ENCODE assay signal across 12 cellular contexts in the genomic region with DNA sequence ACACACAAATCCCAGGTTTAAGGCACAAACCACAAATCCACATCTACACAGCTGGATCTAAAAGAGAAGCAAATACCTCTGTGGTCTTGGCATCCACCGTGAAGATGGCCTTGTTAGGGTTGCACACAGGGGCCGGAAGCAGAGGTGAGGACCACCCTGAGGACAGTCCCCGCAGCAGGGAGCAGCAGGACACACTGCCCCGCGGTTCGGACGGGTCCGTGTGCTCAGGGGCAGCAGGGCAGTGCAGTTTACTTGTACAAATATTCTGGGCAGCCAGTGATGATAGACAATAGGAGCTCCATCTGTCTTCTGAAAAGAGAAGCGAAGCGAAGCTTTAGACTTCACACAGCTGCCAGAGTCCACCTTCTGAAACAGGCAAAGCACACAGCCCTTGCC. TPM values are rescaled to one million over a fixed set of nuclear protein-coding genes. Genes with fewer than 3 reads are reported as not detected.
DNase-seq lines count a peak whose midpoint lies in the region; FAIRE-seq and TF ChIP-seq lines count a peak whose summit lies in the region.
"Had no signal": no experiment of that assay in that cellular context is flagged by ENCODE, and none has a peak within 500 bp of the region (broad histone marks: within the 10 kb centered on the region; RNA-seq: fewer than 3 reads in every experiment).

No MANE protein-coding gene starts in this region.

- peaks cover 8% of the 10 kb centered on the region for H3K79me1 ChIP-seq in H1 (ENCODE audit: low read depth, low read length)

- peak; percentile 32 to 34 for DNase-seq in SJCRH30
- DNase-seq in H1 (ENCODE audit: low read depth in 1 of 2, low spot score in 2 of 2): no peak
- DNase-seq in nephron progenitor cell: no peak
- DNase-seq in spleen: peak; percentile 29
- no peak for DNase-seq in NCI-H774 (lab: John Stamatoyannopoulos, UW)
- DNase-seq in colonic mucosa: no peak
- DNase-seq in SK-N-DZ (ENCODE audit: low spot score): no peak
- DNase-seq: ACHN; CD4-positive, CD25-positive, alpha-beta regulatory T cell; DMS53; H7 had no signal

- no peak overlapping the region for H3K4me2 ChIP-seq in H1 (ENCODE audit: insufficient read depth in 1 of 2, low read depth in 2 of 2, low read length in 2 of 2)
- H3K4me2 ChIP-seq: BLaER1 treated with 17β-estradiol and CSF1 and Interleukin-3, amounts not matched to agents 10 nM and 100 nM had no signal

- no peaks in the 10 kb centered on the region for H3K9me3 Mint-ChIP-seq in nephron progenitor cell

- intact Hi-C loops in spleen (cut with DNase I; ENCODE audit: low total_unique reads): no loop called here
- intact Hi-C loops in colonic mucosa (cut with DNase I): no loop called here

- no peak overlapping the region for H3K23ac ChIP-seq in H1 (ENCODE audit: insufficient read length)

- POLR2A ChIA-PET in H1 (lab: Charles Lee; ENCODE audit: partially characterized antibody): interaction anchor here (0.6 to 1.1 kb wide), 2 partner anchors 14 to 17 kb away, joined by 3 read pairs; no protein-coding TSS in a partner anchor

- H3K18ac ChIP-seq in H1 (ENCODE audit: extremely low read depth, low read length): no peak overlapping the region

- FAIRE-seq in H1 (lab: Jason Lieb, UNC): no peak

- H4K8ac ChIP-seq in H1 (ENCODE audit: extremely low read depth, insufficient read depth, low read length): peak overlapping the region; percentile 25; the same call in 1 of the 2 replicates

- H3K14ac ChIP-seq in H1 (ENCODE audit: insufficient read length): no peak overlapping the region

- H2AFZ ChIP-seq in H1 (ENCODE audit: low read length): no peak overlapping the region

- peaks cover 3% of the 10 kb centered on the region for H3K27me3 Mint-ChIP-seq in nephron progenitor cell (ENCODE audit: low read depth, poor library complexity)
- H3K27me3 Mint-ChIP-seq: CD4-positive, CD25-positive, alpha-beta regulatory T cell had no signal

- 91% methylated on average over 10 of the region's 10 CpGs; no CpG with 5 or more reads in 1 of the 2 experiments for WGBS in H1 (ENCODE audit: extremely low coverage in 1 of 2, insufficient coverage in 1 of 2, insufficient read length in 1 of 2, insufficient replicate concordance in 2 of 2, low coverage in 1 of 2, low lambda C conversion rate in 2 of 2, missing lambda C conversion rate in 1 of 2), 2 experiments
- 95 to 99% (median 97%) methylated on average over 10 of the region's 10 CpGs for WGBS in spleen, 5 donors

- H2BK120ac ChIP-seq in H1 (replicated peaks; ENCODE audit: low read depth, low read length): no peak overlapping the region

- no peak overlapping the region for H2BK15ac ChIP-seq in H1 (ENCODE audit: low read length)

- CTCF ChIA-PET in H1 (lab: Charles Lee; ENCODE audit: partially characterized antibody): interaction anchor here (1.5 kb wide), 1 partner anchor 9 kb away, joined by 4 read pairs; a partner anchor contains a TSS

- no peak overlapping the region for H2AK5ac ChIP-seq in H1 (ENCODE audit: low read depth, low read length)

- H3K9me3 ChIP-seq in SJCRH30 (replicated peaks) (no peaks in the 10 kb centered on the region), H1 (ENCODE audit: insufficient read depth in 2 of 2, low read depth in 1 of 2, low read length in 1 of 2) (no peaks in the 10 kb centered on the region), spleen (no peaks in the 10 kb centered on the region), colonic mucosa (no peaks in the 10 kb centered on the region)
- H3K9me3 ChIP-seq: BLaER1 treated with 17β-estradiol and CSF1 and Interleukin-3, amounts not matched to agents 10 nM and 100 nM had no signal

- H2BK5ac ChIP-seq in H1 (ENCODE audit: low read depth, low read length): no peak overlapping the region

- TF ChIP-seq EP300 in H1 (IDR thresholded peaks at IDR 0.05; ENCODE audit: borderline replicate concordance in 1 of 2, low read depth in 2 of 2, low read length in 2 of 2): no peak

- H4K5ac ChIP-seq in H1 (ENCODE audit: insufficient read length, low read depth, low read length): no peak overlapping the region

- H3K56ac ChIP-seq in H1 (replicated peaks; ENCODE audit: insufficient read length, low read depth, low read length): no peak overlapping the region

- no peaks in the 10 kb centered on the region for H3K36me3 Mint-ChIP-seq in nephron progenitor cell (ENCODE audit: low read depth)

- no peaks in the 10 kb centered on the region for H3K4me1 Mint-ChIP-seq in nephron progenitor cell

- no peak overlapping the region for H3K9ac ChIP-seq in H1 (replicated peaks in 1 of 4; ENCODE audit: extremely low read depth in 1 of 4, low read depth in 3 of 4, low read length in 3 of 4)
- H3K9ac ChIP-seq in colonic mucosa (ENCODE audit: low read depth in 2 of 2, low read length in 2 of 2): no peak overlapping the region
- H3K9ac ChIP-seq: BLaER1 treated with 17β-estradiol and CSF1 and Interleukin-3, amounts not matched to agents 10 nM and 100 nM had no signal

- peak overlapping the region; percentile 74 for H3K27ac Mint-ChIP-seq in nephron progenitor cell
- H3K27ac Mint-ChIP-seq: CD4-positive, CD25-positive, alpha-beta regulatory T cell had no signal

- H4K91ac ChIP-seq in H1 (replicated peaks; ENCODE audit: insufficient read length, low read length): no peak overlapping the region

- no peak overlapping the region for H3K27ac ChIP-seq in SJCRH30
- no peak overlapping the region for H3K27ac ChIP-seq in H1 (ENCODE audit: low read depth, low read length)
- no peak overlapping the region for H3K27ac ChIP-seq in spleen
- H3K27ac ChIP-seq in colonic mucosa: no peak overlapping the region
- H3K27ac ChIP-seq: BLaER1 treated with 17β-estradiol and CSF1 and Interleukin-3, amounts not matched to agents 10 nM and 100 nM had no signal

- peaks cover 0 to 19% of the 10 kb centered on the region in 2 experiments for H4K20me1 ChIP-seq in H1 (replicated peaks in 1 of 2; ENCODE audit: control insufficient read depth in 1 of 2, insufficient read depth in 2 of 2, low read length in 2 of 2)

- H3K36me3 ChIP-seq in SJCRH30 (peaks cover 11% of the 10 kb centered on the region), H1 (ENCODE audit: control insufficient read depth in 2 of 4, insufficient read depth in 4 of 4, low read length in 3 of 4) (peaks cover 6 to 28% (median 16%) of the 10 kb centered on the region in 4 experiments; a peak in 7 of 8 replicates), spleen (peaks cover 0 to 64% (median 13%) of the 10 kb centered on the region in 6 donors), colonic mucosa (no peaks in the 10 kb centered on the region)

- H3K27me3 ChIP-seq in SJCRH30: no peaks in the 10 kb centered on the region
- H3K27me3 ChIP-seq in H1 (replicated peaks in 1 of 4; ENCODE audit: control insufficient read depth in 3 of 4, extremely low read depth in 1 of 4, insufficient read depth in 3 of 4, low read length in 3 of 4): no peaks in the 10 kb centered on the region; a peak in 1 of 7 replicates
- no peaks in the 10 kb centered on the region for H3K27me3 ChIP-seq in spleen (replicated peaks in 1 of 7)
- H3K27me3 ChIP-seq in colonic mucosa: no peaks in the 10 kb centered on the region
- H3K27me3 ChIP-seq: BLaER1 treated with 17β-estradiol and CSF1 and Interleukin-3, amounts not matched to agents 10 nM and 100 nM had no signal

- H3K23me2 ChIP-seq in H1 (ENCODE audit: low read depth, low read length): 0 out of 2 replicates have a peak, but pooled peaks cover 3% of the 10 kb centered on the region

- TF ChIP-seq RAD21 in H1 (IDR thresholded peaks at IDR 0.05 in 1 of 2, conservative IDR thresholded peaks at IDR 0.05 in 1 of 2; ENCODE audit: low read depth in 2 of 2, low read length in 2 of 2): no peak

- no peak overlapping the region for H2BK12ac ChIP-seq in H1 (ENCODE audit: low read depth, low read length)

- no peak overlapping the region for H2BK20ac ChIP-seq in H1 (ENCODE audit: low read length)

- no peak overlapping the region for H3K4ac ChIP-seq in H1 (replicated peaks; ENCODE audit: insufficient read length, low read depth, low read length)

- TF ChIP-seq CTCF in H1 (IDR thresholded peaks at IDR 0.05; ENCODE audit: control extremely low read depth in 1 of 3, insufficient read depth in 1 of 3, low read depth in 1 of 3, low read length in 3 of 3) (no peak), nephron progenitor cell (IDR thresholded peaks at IDR 0.05) (no peak), spleen (IDR thresholded peaks at IDR 0.05 in 8 of 11, conservative IDR thresholded peaks at IDR 0.05 in 3 of 11) (no peak), colonic mucosa (IDR thresholded peaks at IDR 0.05) (no peak)

- H3K4me3 ChIP-seq in SJCRH30: no peak overlapping the region
- H3K4me3 ChIP-seq in H1 (ENCODE audit: extremely low read depth in 1 of 4, insufficient read depth in 2 of 4, low read depth in 3 of 4, low read length in 4 of 4): no peak overlapping the region
- H3K4me3 ChIP-seq in spleen: no peak overlapping the region
- no peak overlapping the region for H3K4me3 ChIP-seq in colonic mucosa
- H3K4me3 ChIP-seq: BLaER1 treated with 17β-estradiol and CSF1 and Interleukin-3, amounts not matched to agents 10 nM and 100 nM had no signal

- TF ChIP-seq POLR2A in H1 (IDR thresholded peaks at IDR 0.05; ENCODE audit: control extremely low read depth in 1 of 2, low read depth in 2 of 2, low read length in 2 of 2): no peak
- TF ChIP-seq POLR2A in spleen (IDR thresholded peaks at IDR 0.05): no peak

- no peaks in the 10 kb centered on the region; the same call in 1 of the 2 replicates for H3K4me1 ChIP-seq in SJCRH30
- no peaks in the 10 kb centered on the region for H3K4me1 ChIP-seq in H1 (replicated peaks in 1 of 4; ENCODE audit: control insufficient read depth in 3 of 4, insufficient read depth in 4 of 4, low read length in 3 of 4)
- H3K4me1 ChIP-seq in spleen: no peaks in the 10 kb centered on the region
- no peaks in the 10 kb centered on the region for H3K4me1 ChIP-seq in colonic mucosa
- H3K4me1 ChIP-seq: BLaER1 treated with 17β-estradiol and CSF1 and Interleukin-3, amounts not matched to agents 10 nM and 100 nM had no signal

- H3K4me3 Mint-ChIP-seq in nephron progenitor cell: no peak overlapping the region

- peaks cover 4 to 9% of the 10 kb centered on the region in 2 experiments; a peak in 2 of 4 replicates for H3K79me2 ChIP-seq in H1 (ENCODE audit: control insufficient read depth in 1 of 2, insufficient read depth in 2 of 2, low read length in 2 of 2)

RNA-seq across cellular contexts. Expression of a gene that starts 8.8 kb away (rescaled TPM):
- total RNA-seq in SJCRH30 (2014; rRNA removed; shearing (Covaris generic)): 20.4 and 23.3 TPM in 2 replicates
- total RNA-seq in H1 (2021; fragmentation: NEBNext Ultra II Directional; extraction: Animal tissue kit (Norgen Biotek cat#: 25700)): 57.3 and 66.1 TPM in 2 replicates
- polyA plus RNA-seq in H1 (2011; rRNA removed) (20.5 and 26.5 TPM in 2 replicates), spleen (10 to 100 TPM in 2 of 3 donors, 1 to 10 TPM in 1; 8.0 to 11.8 (median 10.6) TPM)
- polyA plus RNA-seq in H1 (2011; cell fraction: cytosol; rRNA removed): 27.6 TPM
- polyA plus RNA-seq in H1 (2011; cell fraction: nucleus; rRNA removed): 79.7 TPM
- 33.4 to 42.9 TPM (median 37.3 TPM) in 4 replicates for polyA plus RNA-seq in H1 (2012, experiment 1 of 2)
- 15.1 TPM for polyA plus RNA-seq in H1 (2012, experiment 2 of 2)
- 19.8 TPM for polyA plus RNA-seq in H1 (2013, experiment 1 of 2)
- polyA plus RNA-seq in H1 (2013, experiment 2 of 2): 18.0 TPM
- polyA minus RNA-seq in H1 (2011; rRNA and poly(A)+ RNA removed): 45.6 and 47.9 TPM in 2 replicates
- polyA minus RNA-seq in H1 (2011; cell fraction: cytosol; rRNA and poly(A)+ RNA removed): 21.8 TPM
- 36.7 TPM for polyA minus RNA-seq in H1 (2011; cell fraction: nucleus; rRNA and poly(A)+ RNA removed)
- total RNA-seq in spleen (10 to 100 TPM; 10.4 to 35.6 (median 20.8) TPM), colonic mucosa (10 to 100 TPM in 1 of 2 donors, 1 to 10 TPM in 1; 5.6 to 39.2 TPM)
- 21.4 and 23.7 TPM in 2 replicates for polyA plus RNA-seq in SK-N-DZ (2014; cell fraction: cytosol; rRNA removed)
- 95.5 and 207 TPM in 2 replicates for polyA plus RNA-seq in SK-N-DZ (2014; cell fraction: nucleus; rRNA removed)

RNA-seq across cellular contexts. Expression of a gene that starts 9.8 kb away (rescaled TPM):
- 72.8 and 78.6 TPM in 2 replicates for total RNA-seq in SJCRH30 (2014; rRNA removed; shearing (Covaris generic))
- 51.9 and 64.0 TPM in 2 replicates for total RNA-seq in H1 (2021; fragmentation: NEBNext Ultra II Directional; extraction: Animal tissue kit (Norgen Biotek cat#: 25700))
- polyA plus RNA-seq in H1 (2011; rRNA removed) (18.6 and 22.2 TPM in 2 replicates), spleen (10 to 100 TPM; 37.3 to 56.5 (median 47.9) TPM)
- 45.3 TPM for polyA plus RNA-seq in H1 (2011; cell fraction: cytosol; rRNA removed)
- 19.2 TPM for polyA plus RNA-seq in H1 (2011; cell fraction: nucleus; rRNA removed)
- 67.5 to 85.0 TPM (median 71.6 TPM) in 4 replicates for polyA plus RNA-seq in H1 (2012, experiment 1 of 2)
- polyA plus RNA-seq in H1 (2012, experiment 2 of 2): 49.4 TPM
- polyA plus RNA-seq in H1 (2013, experiment 1 of 2): 45.2 TPM
- polyA plus RNA-seq in H1 (2013, experiment 2 of 2): 48.2 TPM
- 14.6 and 15.9 TPM in 2 replicates for polyA minus RNA-seq in H1 (2011; rRNA and poly(A)+ RNA removed)
- polyA minus RNA-seq in H1 (2011; cell fraction: cytosol; rRNA and poly(A)+ RNA removed): 20.7 TPM
- polyA minus RNA-seq in H1 (2011; cell fraction: nucleus; rRNA and poly(A)+ RNA removed): 9.3 TPM
- total RNA-seq in spleen (10 to 100 TPM; 36.1 to 89.3 (median 49.8) TPM), colonic mucosa (10 to 100 TPM; 74.7 to 77.8 TPM)
- 68.1 and 88.7 TPM in 2 replicates for polyA plus RNA-seq in SK-N-DZ (2014; cell fraction: cytosol; rRNA removed)
- polyA plus RNA-seq in SK-N-DZ (2014; cell fraction: nucleus; rRNA removed): 35.0 and 49.3 TPM in 2 replicates

RNA-seq across cellular contexts. Expression of a gene that starts 38.4 kb away (rescaled TPM):
- 44.7 and 49.0 TPM in 2 replicates for total RNA-seq in SJCRH30 (2014; rRNA removed; shearing (Covaris generic))
- total RNA-seq in H1 (2021; fragmentation: NEBNext Ultra II Directional; extraction: Animal tissue kit (Norgen Biotek cat#: 25700)): 25.8 and 25.9 TPM in 2 replicates
- polyA plus RNA-seq in H1 (2011; rRNA removed) (25.8 and 28.5 TPM in 2 replicates), spleen (10 to 100 TPM; 28.4 to 33.7 (median 30.6) TPM)
- polyA plus RNA-seq in H1 (2011; cell fraction: cytosol; rRNA removed): 52.9 TPM
- polyA plus RNA-seq in H1 (2011; cell fraction: nucleus; rRNA removed): 50.1 TPM
- 41.8 to 54.8 TPM (median 42.8 TPM) in 4 replicates for polyA plus RNA-seq in H1 (2012, experiment 1 of 2)
- polyA plus RNA-seq in H1 (2012, experiment 2 of 2): 9.6 TPM
- polyA plus RNA-seq in H1 (2013, experiment 1 of 2): 17.2 TPM
- polyA plus RNA-seq in H1 (2013, experiment 2 of 2): 16.0 TPM
- polyA minus RNA-seq in H1 (2011; rRNA and poly(A)+ RNA removed): 54.4 and 57.0 TPM in 2 replicates
- 27.4 TPM for polyA minus RNA-seq in H1 (2011; cell fraction: cytosol; rRNA and poly(A)+ RNA removed)
- 41.5 TPM for polyA minus RNA-seq in H1 (2011; cell fraction: nucleus; rRNA and poly(A)+ RNA removed)
- total RNA-seq in spleen (10 to 100 TPM; 38.4 to 74.0 (median 51.1) TPM), colonic mucosa (10 to 100 TPM; 20.2 to 25.5 TPM)
- polyA plus RNA-seq in SK-N-DZ (2014; cell fraction: cytosol; rRNA removed): 63.4 and 67.8 TPM in 2 replicates
- 146 and 220 TPM in 2 replicates for polyA plus RNA-seq in SK-N-DZ (2014; cell fraction: nucleus; rRNA removed)

RNA-seq across cellular contexts. Expression of a gene that starts 48.0 kb away (rescaled TPM):
- total RNA-seq in SJCRH30 (2014; rRNA removed; shearing (Covaris generic)): 2.3 and 3.2 TPM in 2 replicates
- 6.5 and 6.9 TPM in 2 replicates for total RNA-seq in H1 (2021; fragmentation: NEBNext Ultra II Directional; extraction: Animal tissue kit (Norgen Biotek cat#: 25700))
- 3.2 and 4.1 TPM in 2 replicates for polyA plus RNA-seq in H1 (2011; rRNA removed)
- polyA plus RNA-seq in H1 (2011; cell fraction: cytosol; rRNA removed): 1.9 TPM
- polyA plus RNA-seq in H1 (2011; cell fraction: nucleus; rRNA removed): 10.6 TPM
- 3.6 to 5.8 TPM (median 4.8 TPM) in 4 replicates for polyA plus RNA-seq in H1 (2012, experiment 1 of 2)
- polyA plus RNA-seq in H1 (2012, experiment 2 of 2): 2.6 TPM
- 4.2 TPM for polyA plus RNA-seq in H1 (2013, experiment 1 of 2)
- polyA plus RNA-seq in H1 (2013, experiment 2 of 2): 4.2 TPM
- 4.3 and 4.8 TPM in 2 replicates for polyA minus RNA-seq in H1 (2011; rRNA and poly(A)+ RNA removed)
- 3.8 TPM for polyA minus RNA-seq in H1 (2011; cell fraction: cytosol; rRNA and poly(A)+ RNA removed)
- polyA minus RNA-seq in H1 (2011; cell fraction: nucleus; rRNA and poly(A)+ RNA removed): 11.1 TPM
- total RNA-seq in spleen: 1 to 10 TPM; 1.5 to 3.5 (median 3.0) TPM
- 1 to 10 TPM in 1 of 3 donors, under 1 TPM in 2; 0.46 to 1.3 (median 0.56) TPM for polyA plus RNA-seq in spleen
- 10 to 100 TPM; 41.4 to 55.0 TPM for total RNA-seq in colonic mucosa
- 0.27 and 0.74 TPM in 2 replicates for polyA plus RNA-seq in SK-N-DZ (2014; cell fraction: cytosol; rRNA removed)
- 0.34 and 1.7 TPM in 2 replicates for polyA plus RNA-seq in SK-N-DZ (2014; cell fraction: nucleus; rRNA removed)
- polyA plus RNA-seq: CD4-positive, CD25-positive, alpha-beta regulatory T cell had no signal

Comparison
In these comparisons a context has a peak if more than half of its experiments do, and no peak if none do; other contexts are left out.
1. DNase-seq: peak in SJCRH30 (2 of 2) and spleen (single experiment); none in H1 (0 of 2), nephron progenitor cell (single experiment), NCI-H774 (single experiment), colonic mucosa (single experiment) and SK-N-DZ (single experiment).